ENCODE assay signal across 15 cellular contexts in the genomic region with DNA sequence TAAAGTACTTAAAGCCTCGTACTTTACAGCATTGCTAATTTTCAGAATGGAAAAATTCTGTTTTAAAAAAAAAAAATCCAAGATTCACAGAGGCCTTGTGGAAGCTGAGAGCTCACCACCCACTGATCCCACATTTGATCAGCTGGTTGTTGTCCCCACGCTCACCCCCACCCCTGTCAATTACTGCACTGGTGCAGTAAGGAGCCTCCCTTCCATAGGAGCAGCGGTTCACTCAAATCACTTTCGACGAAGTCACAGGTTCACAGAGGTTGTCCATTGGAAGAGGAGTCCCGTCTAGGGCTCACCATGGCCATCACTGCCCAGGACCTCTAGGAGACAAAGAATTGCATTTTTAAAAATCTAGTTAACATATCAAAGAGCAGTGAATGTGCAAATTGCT.
"Had no signal": no experiment of that assay in that cellular context is flagged by ENCODE, and none has a peak within 500 bp of the region (broad histone marks: within the 10 kb centered on the region; RNA-seq: fewer than 3 reads in every experiment).

No MANE protein-coding gene starts in this region.

- H3K4me3 Mint-ChIP-seq: naive B cell had no signal

- H3K9me3 ChIP-seq: colonic mucosa, stomach, thoracic aorta, transverse colon had no signal

- H3K27ac ChIP-seq: colonic mucosa, stomach, thoracic aorta, transverse colon had no signal

- DNase-seq: colonic mucosa; dermis blood vessel endothelial cell; foreskin melanocyte; left colon; left ventricle myocardium superior; mesenchymal stem cell; naive B cell; stimulated activated CD4-positive, alpha-beta T cell treated with anti-CD3 and anti-CD28 coated beads, Interleukin-2, amount 100 ng/mL, for 24 hours; stimulated activated CD4-positive, alpha-beta T cell treated with anti-CD3 and anti-CD28 coated beads, Interleukin-4, amount 100 ng/mL, for 4 hours; stimulated activated naive CD4-positive, alpha-beta T cell; stomach; substantia nigra; transverse colon had no signal

- H3K36me3 ChIP-seq: colonic mucosa, stomach, thoracic aorta, transverse colon had no signal

- H3K4me1 Mint-ChIP-seq: naive B cell had no signal

- H3K36me3 Mint-ChIP-seq: naive B cell had no signal

- H3K4me1 ChIP-seq: colonic mucosa, stomach had no signal

- H3K27ac Mint-ChIP-seq: naive B cell had no signal

- H3K4me3 ChIP-seq: colonic mucosa, lung, stomach, transverse colon had no signal

- ATAC-seq: left ventricle myocardium superior had no signal

- H3K27me3 ChIP-seq: colonic mucosa had no signal
